Comparison of ENCODE assay signal across 34 cellular contexts in genomic region chr9:12891588-12891987, GRCh38.
"Had no signal": no experiment of that assay in that cellular context is flagged by ENCODE, and none has a peak within 500 bp of the region (broad histone marks: within the 10 kb centered on the region; RNA-seq: fewer than 3 reads in every experiment).

No MANE protein-coding gene starts in this region.

- DNase-seq: Karpas-422, Kasumi-1, MG63, MM.1S, MV-4-11, NCI-H1048, NCI-H1092, NCI-H1092 treated with DMSO at 0.1 percent for 48 hours, NCI-H1105, NCI-H1105 treated with DMSO at 0.1 percent for 48 hours, NCI-H1417, NCI-H1417 treated with DMSO at 0.1 percent for 48 hours, NCI-H1436, NCI-H1436 treated with DMSO at 0.1 percent for 48 hours, NCI-H146, NCI-H1694, NCI-H1694 treated with DMSO at 0.1 percent for 48 hours, NCI-H187, NCI-H187 treated with DMSO at 0.1 percent for 48 hours, NCI-H1930, NCI-H2029, NCI-H2029 treated with DMSO at 0.1 percent for 48 hours, NCI-H2081, NCI-H2081 treated with DMSO at 0.1 percent for 48 hours, NCI-H2107, NCI-H2171, NCI-H2171 treated with DMSO at 0.1 percent for 48 hours, NCI-H2227 treated with DMSO at 0.1 percent for 48 hours, NCI-H226, NCI-H345, NCI-H446, NCI-H446 treated with DMSO at 0.1 percent for 48 hours, NCI-H510A, NCI-H510A treated with DMSO at 0.1 percent for 48 hours had no signal

- H3K27me3 ChIP-seq: MG63 had no signal

- H3K4me3 ChIP-seq: MG63 had no signal

- H3K36me3 ChIP-seq: MG63 had no signal
